ENCODE assay signal across 23 cellular contexts in genomic region chr5:3489221-3489620, GRCh38.
A peak's percentile ranks its signal among the peaks of the same experiment; 100 is the strongest.
DNase-seq lines count a peak whose midpoint lies in the region; ATAC-seq and TF ChIP-seq lines count a peak whose summit lies in the region.
"Had no signal": no experiment of that assay in that cellular context is flagged by ENCODE, and none has a peak within 500 bp of the region (broad histone marks: within the 10 kb centered on the region; RNA-seq: fewer than 3 reads in every experiment).

No MANE protein-coding gene starts in this region.

- no peak overlapping the region for H3K9ac ChIP-seq in MM.1S (ENCODE audit: low read length)
- H3K9ac ChIP-seq: KMS-11 had no signal

- no peaks in the 10 kb centered on the region for H3K36me3 Mint-ChIP-seq in nephron progenitor cell (ENCODE audit: low read depth)

- ATAC-seq in GM19452 (IDR thresholded peaks at IDR 0.05; ENCODE audit: unreplicated experiment): no peak
- ATAC-seq: HCT116, Panc1 had no signal

- no peaks in the 10 kb centered on the region for H3K4me1 ChIP-seq in MM.1S (ENCODE audit: low read length)

- H3K4me3 Mint-ChIP-seq in nephron progenitor cell: no peak overlapping the region
- H3K4me3 Mint-ChIP-seq: T-helper 1 cell treated with Interleukin-12 subunit alpha and Interleukin-12 subunit beta and Interleukin-4 antibody, amounts not matched to agents 30 μg/mL and 1 μg/mL, for 36 hours had no signal

- H3K9me3 ChIP-seq in MM.1S (replicated peaks; ENCODE audit: insufficient read depth, low read length): no peaks in the 10 kb centered on the region

- H3K79me2 ChIP-seq in MM.1S (ENCODE audit: low read length): no peaks in the 10 kb centered on the region

- no peak overlapping the region for H3K27ac ChIP-seq in MM.1S (ENCODE audit: low read length)
- H3K27ac ChIP-seq: HL-60, KMS-11 had no signal

- H3K27me3 ChIP-seq in MM.1S (replicated peaks; ENCODE audit: insufficient read depth, low read length): no peaks in the 10 kb centered on the region

- DNase-seq in NCI-H146 (lab: John Stamatoyannopoulos, UW) (peak; percentile 1), NCI-H146 treated with DMSO at 0.1 percent for 48 hours (lab: John Stamatoyannopoulos, UW; ENCODE audit: unreplicated experiment) (no peak), NCI-H1092 (lab: John Stamatoyannopoulos, UW) (peak; percentile 76), NCI-H524 (lab: John Stamatoyannopoulos, UW) (peak; percentile 100), nephron progenitor cell (no peak), nucleus accumbens (lab: John Stamatoyannopoulos, UW) (no peak), MM.1S (no peak)
- DNase-seq: 8988T, DMS153, DND-41, NCI-H1105, NCI-H187, NCI-H2107, NCI-H226, NCI-H510A, SHP77 treated with DMSO at 0.1 percent for 48 hours had no signal

- no peak overlapping the region for H3K4me2 ChIP-seq in MM.1S (ENCODE audit: low read depth, low read length)
- H3K4me2 ChIP-seq: KMS-11 had no signal

- H3F3A ChIP-seq in MM.1S (ENCODE audit: insufficient read depth, low read length): no peaks in the 10 kb centered on the region

- H4K20me1 ChIP-seq in MM.1S (ENCODE audit: insufficient read depth, low read length): no peaks in the 10 kb centered on the region

- H2AFZ ChIP-seq in MM.1S (ENCODE audit: low read length): no peak overlapping the region

- peak overlapping the region; percentile 37 for H3K27ac Mint-ChIP-seq in nephron progenitor cell
- H3K27ac Mint-ChIP-seq: IgD-negative memory B cell; T-helper 1 cell treated with Interleukin-12 subunit alpha and Interleukin-12 subunit beta and Interleukin-4 antibody, amounts not matched to agents 30 μg/mL and 1 μg/mL, for 36 hours had no signal

- peaks cover 21% of the 10 kb centered on the region for H3K4me1 Mint-ChIP-seq in nephron progenitor cell

- no peaks in the 10 kb centered on the region for H3K9me2 ChIP-seq in MM.1S (replicated peaks; ENCODE audit: insufficient read depth, low read length)

- no peak overlapping the region for H3K4me3 ChIP-seq in MM.1S (ENCODE audit: low read length)

- H3K36me3 ChIP-seq in MM.1S (replicated peaks; ENCODE audit: insufficient read depth, low read length): no peaks in the 10 kb centered on the region

- TF ChIP-seq CTCF in nephron progenitor cell (IDR thresholded peaks at IDR 0.05): no peak
- TF ChIP-seq CTCF in MM.1S (IDR thresholded peaks at IDR 0.05; ENCODE audit: low read length): no peak

- peaks cover 19% of the 10 kb centered on the region for H3K27me3 Mint-ChIP-seq in nephron progenitor cell (ENCODE audit: low read depth, poor library complexity)
- H3K27me3 Mint-ChIP-seq: IgD-negative memory B cell had no signal

- no peaks in the 10 kb centered on the region for H3K9me3 Mint-ChIP-seq in nephron progenitor cell

Comparison
In these comparisons a context has a peak if more than half of its experiments do, and no peak if none do; other contexts are left out.
1. DNase-seq: peak in NCI-H146 (single experiment), NCI-H1092 (single experiment) and NCI-H524 (2 of 2); none in NCI-H146 treated with DMSO at 0.1 percent for 48 hours (single experiment), nephron progenitor cell (single experiment), nucleus accumbens (0 of 56) and MM.1S (single experiment).